ENCODE assay signal across 8 cellular contexts in genomic region chr2:75646583-75647425, GRCh38. TPM values are rescaled to one million over a fixed set of nuclear protein-coding genes. Genes with fewer than 3 reads are reported as not detected.
DNase-seq lines count a peak whose midpoint lies in the region; ATAC-seq, FAIRE-seq and TF ChIP-seq lines count a peak whose summit lies in the region.

Gene MRPL19 (plus strand): TSS chr2:75646783. CDS start chr2:75646808, 25 bp downstream.

- intact Hi-C loops in breast epithelium (cut with DNase I; ENCODE audit: low total_unique reads), result no loop called here

- WGBS in small intestine, 3 donors, result 0 to 1% (median 1%) methylated on average over 53 to 60 of the region's 60 CpGs

- H3K9me3 ChIP-seq in AG04450 (ENCODE audit: control insufficient read depth, insufficient read depth, low read length) (no peaks in the 10 kb centered on the region; the same call in 1 of the 2 replicates), WERI-Rb-1 (ENCODE audit: severe bottlenecking) (no peaks in the 10 kb centered on the region), breast epithelium (no peaks in the 10 kb centered on the region), small intestine (ENCODE audit: control insufficient read depth, low read depth) (no peaks in the 10 kb centered on the region)

- no peak for FAIRE-seq in small intestine (lab: Jason Lieb, UNC)

- H3K36me3 ChIP-seq in WERI-Rb-1 (peaks cover 38% of the 10 kb centered on the region), breast epithelium (no peaks in the 10 kb centered on the region), small intestine (ENCODE audit: control insufficient read depth in 2 of 2, insufficient read depth in 2 of 2, low read length in 2 of 2) (peaks cover 0 to 2% of the 10 kb centered on the region in 2 donors)

- no peaks in the 10 kb centered on the region for H3K4me1 ChIP-seq in breast epithelium
- no peaks in the 10 kb centered on the region for H3K4me1 ChIP-seq in small intestine (ENCODE audit: control insufficient read depth in 2 of 2, insufficient read depth in 1 of 2, low read depth in 1 of 2, low read length in 1 of 2)

- H3K27ac ChIP-seq in AG04450 (ENCODE audit: low read depth, low read length), result no peak within 1 kb of the TSS
- peak within 1 kb of the TSS; percentile 85 for H3K27ac ChIP-seq in WERI-Rb-1
- peak within 1 kb of the TSS; percentile 81 to 86 for H3K27ac ChIP-seq in breast epithelium
- peak within 1 kb of the TSS; percentile 63 to 75 for H3K27ac ChIP-seq in small intestine (ENCODE audit: low read depth in 1 of 2, low read length in 1 of 2)

- DNase-seq in AG04450 (ENCODE audit: low read depth, low spot score) (peak; percentile 76), NCI-H2196 treated with DMSO at 0.1 percent for 48 hours (lab: John Stamatoyannopoulos, UW; ENCODE audit: unreplicated experiment) (peak; percentile 44), WERI-Rb-1 (peak; percentile 95), breast epithelium (ENCODE audit: low spot score in 2 of 2) (peak; percentile 72 to 75), iPS-NIHi11 (ENCODE audit: low spot score) (peak; percentile 96), small intestine (peak; percentile 91)

- H3K4me3 ChIP-seq in AG04450 (ENCODE audit: low read depth, low read length) (peak within 1 kb of the TSS; percentile 89), WERI-Rb-1 (ENCODE audit: low read depth, low read length) (peak within 1 kb of the TSS; percentile 93), breast epithelium (peak within 1 kb of the TSS; percentile 91 to 96 (median 93)), small intestine (ENCODE audit: low read depth in 1 of 2, low read length in 2 of 2) (peak within 1 kb of the TSS; percentile 94 to 97)

- TF ChIP-seq POLR2A in breast epithelium (IDR thresholded peaks at IDR 0.05), result no peak

- TF ChIP-seq CTCF in AG04450 (IDR thresholded peaks at IDR 0.05; ENCODE audit: low read depth, low read length) (no peak), WERI-Rb-1 (IDR thresholded peaks at IDR 0.05; ENCODE audit: low read depth, low read length) (no peak), breast epithelium (IDR thresholded peaks at IDR 0.05) (no peak)

- ATAC-seq in GM18873 (IDR thresholded peaks at IDR 0.05; ENCODE audit: low FRiP score, unreplicated experiment), result peak; percentile 98
- ATAC-seq in HG03135 (IDR thresholded peaks at IDR 0.05; ENCODE audit: unreplicated experiment), result peak; percentile 97

- CTCF ChIA-PET in AG04450 (lab: Charles Lee), result interaction anchor here (0.7 to 2.7 kb wide), 5 partner anchors 9 to 30 kb away, joined by 3 to 14 read pairs (median 4); no protein-coding TSS in a partner anchor

- POLR2A ChIA-PET in AG04450 (lab: Yijun Ruan, JAX), result interaction anchor here (1.8 kb wide), 1 partner anchor 64 kb away, joined by 4 read pairs; the partner anchor contains the start of gene GCFC2

- H3K27me3 ChIP-seq in AG04450 (ENCODE audit: control insufficient read depth, insufficient read depth, low read length) (no peaks in the 10 kb centered on the region), WERI-Rb-1 (ENCODE audit: insufficient read depth, low read depth, severe bottlenecking) (no peaks in the 10 kb centered on the region), breast epithelium (no peaks in the 10 kb centered on the region), small intestine (ENCODE audit: control insufficient read depth in 2 of 2, insufficient read depth in 2 of 2, low read length in 2 of 2) (no peaks in the 10 kb centered on the region)

RNA-seq across cellular contexts. Expression of gene MRPL19, which starts in this region (rescaled TPM):
- polyA plus RNA-seq in AG04450 (2011; rRNA removed) (39.4 and 59.1 TPM in 2 replicates), small intestine (10 to 100 TPM; 26.5 to 35.2 (median 29.7) TPM)
- 14.0 and 27.8 TPM in 2 replicates for polyA minus RNA-seq in AG04450 (2011; rRNA and poly(A)+ RNA removed)
- total RNA-seq in breast epithelium, result 10 to 100 TPM; 26.5 to 32.0 (median 28.5) TPM

Comparison
In these comparisons a context has a peak if more than half of its experiments do, and no peak if none do; other contexts are left out.
1. DNase-seq: peak in every context shown above with its lines; median percentile 96 in iPS-NIHi11; 95 in WERI-Rb-1; 91 in small intestine; 76 in AG04450; 74 in breast epithelium; 44 in NCI-H2196 treated with DMSO at 0.1 percent for 48 hours.